In genomic region chr2:10810175-10811161, GRCh38 we compare ENCODE assay signal across 7 cellular contexts. TPM values are rescaled to one million over a fixed set of nuclear protein-coding genes. Genes with fewer than 3 reads are reported as not detected.
DNase-seq lines count a peak whose midpoint lies in the region; ATAC-seq and TF ChIP-seq lines count a peak whose summit lies in the region.

No MANE protein-coding gene starts in this region.

- H3K27ac ChIP-seq in OCI-LY3 (ENCODE audit: low read length): peak overlapping the region; percentile 89
- H3K27ac ChIP-seq in effector memory CD4-positive, alpha-beta T cell (ENCODE audit: insufficient read depth, low read length, poor library complexity, severe bottlenecking): peak overlapping the region; percentile 81
- peak overlapping the region; percentile 95 for H3K27ac ChIP-seq in psoas muscle

- TF ChIP-seq CTCF in OCI-LY3 (IDR thresholded peaks at IDR 0.05; ENCODE audit: low read depth, low read length) (no peak), psoas muscle (IDR thresholded peaks at IDR 0.05) (no peak)

- H3K4me3 ChIP-seq in OCI-LY3 (ENCODE audit: low read length) (peak overlapping the region; percentile 97), psoas muscle (peak overlapping the region; percentile 90)
- H3K4me3 ChIP-seq in effector memory CD4-positive, alpha-beta T cell (ENCODE audit: insufficient read depth, low read depth, low read length, poor library complexity, severe bottlenecking): peak overlapping the region; percentile 79

- no peak for DNase-seq in effector memory CD4-positive, alpha-beta T cell
- DNase-seq in psoas muscle (no peak), NCI-H187 treated with DMSO at 0.1 percent for 48 hours (lab: John Stamatoyannopoulos, UW) (no peak)
- no peak for DNase-seq in effector CD4-positive, alpha-beta T cell

- peak overlapping the region; percentile 95 for H3K9ac ChIP-seq in OCI-LY3 (ENCODE audit: low read length)

- H3K36me3 ChIP-seq in OCI-LY3 (replicated peaks; ENCODE audit: low read depth, low read length): peaks cover 46% of the 10 kb centered on the region
- no peaks in the 10 kb centered on the region for H3K36me3 ChIP-seq in effector memory CD4-positive, alpha-beta T cell (ENCODE audit: control insufficient read depth, insufficient read depth, low read length)
- H3K36me3 ChIP-seq in psoas muscle (ENCODE audit: insufficient read depth in 1 of 2, low read depth in 1 of 2): no peaks in the 10 kb centered on the region

- ATAC-seq in GM18520 (IDR thresholded peaks at IDR 0.05; ENCODE audit: unreplicated experiment) (peak; percentile 34), HG02678 (IDR thresholded peaks at IDR 0.05; ENCODE audit: unreplicated experiment) (peak; percentile 29), psoas muscle (no peak)

- H2AFZ ChIP-seq in OCI-LY3 (ENCODE audit: low read depth, low read length): no peak overlapping the region

- H4K20me1 ChIP-seq in OCI-LY3 (ENCODE audit: insufficient read depth, low read length): peaks cover 58% of the 10 kb centered on the region

- peaks cover 29% of the 10 kb centered on the region for H3K4me1 ChIP-seq in OCI-LY3 (ENCODE audit: low read length)
- peaks cover 25% of the 10 kb centered on the region for H3K4me1 ChIP-seq in effector memory CD4-positive, alpha-beta T cell (ENCODE audit: control insufficient read depth, insufficient read depth, low read length, poor library complexity, severe bottlenecking)
- peaks cover 25% of the 10 kb centered on the region for H3K4me1 ChIP-seq in psoas muscle

- intact Hi-C loops in psoas muscle (cut with DNase I): loop anchor here in 1 of 2 donors (10.0 kb wide), 1 partner anchor 126 kb away; the partner anchor contains the start of gene NOL10

- peaks cover 72% of the 10 kb centered on the region for H3K79me2 ChIP-seq in OCI-LY3 (ENCODE audit: low read length)

- 45 to 53% (median 52%) methylated on average over 8 of the region's 8 CpGs for WGBS in psoas muscle, 3 donors

- peak overlapping the region; percentile 83 for H3K4me2 ChIP-seq in OCI-LY3 (ENCODE audit: low read length)

- peaks cover 11% of the 10 kb centered on the region; the same call in 1 of the 2 replicates for H3K27me3 ChIP-seq in OCI-LY3 (ENCODE audit: low read depth, low read length)
- H3K27me3 ChIP-seq in effector memory CD4-positive, alpha-beta T cell (replicated peaks; ENCODE audit: control insufficient read depth, insufficient read depth, low read length, poor library complexity, severe bottlenecking): no peaks in the 10 kb centered on the region
- no peaks in the 10 kb centered on the region for H3K27me3 ChIP-seq in psoas muscle (ENCODE audit: insufficient read depth in 3 of 3, low read length in 2 of 3)

- H3K9me3 ChIP-seq in OCI-LY3 (ENCODE audit: insufficient read depth, low read length): no peaks in the 10 kb centered on the region
- no peaks in the 10 kb centered on the region for H3K9me3 ChIP-seq in effector memory CD4-positive, alpha-beta T cell (ENCODE audit: control insufficient read depth, low read length)
- no peaks in the 10 kb centered on the region for H3K9me3 ChIP-seq in psoas muscle

RNA-seq across cellular contexts. Expression of gene PDIA6, which starts 2.1 kb away (rescaled TPM):
- total RNA-seq in psoas muscle: 10 to 100 TPM; 40.1 to 61.7 (median 51.7) TPM
- polyA plus RNA-seq in psoas muscle: 100 to 1,000 TPM in 1 of 3 donors, 10 to 100 TPM in 2; 55.1 to 139 (median 80.0) TPM

Comparison
In these comparisons a context has a peak if more than half of its experiments do, and no peak if none do; other contexts are left out.
1. ATAC-seq: peak in GM18520 (single experiment) and HG02678 (single experiment); none in psoas muscle (0 of 4).
2. Peak in every context shown above with its lines, with median percentiles within 50 percentile points of each other: H3K27ac ChIP-seq and H3K4me3 ChIP-seq.